In genomic region chr9:100575765-100576368, GRCh38 we compare ENCODE assay signal across 15 cellular contexts. TPM values are rescaled to one million over a fixed set of nuclear protein-coding genes. Genes with fewer than 3 reads are reported as not detected.
DNase-seq lines count a peak whose midpoint lies in the region; ATAC-seq and TF ChIP-seq lines count a peak whose summit lies in the region.
"Had no signal": no experiment of that assay in that cellular context is flagged by ENCODE, and none has a peak within 500 bp of the region (broad histone marks: within the 10 kb centered on the region; RNA-seq: fewer than 3 reads in every experiment).

No MANE protein-coding gene starts in this region.

- H4K91ac ChIP-seq in mesenchymal stem cell (ENCODE audit: low read length), result no peak overlapping the region

- no peak overlapping the region for H3K18ac ChIP-seq in mesenchymal stem cell (ENCODE audit: low read depth in 1 of 2, low read length in 2 of 2)

- no peak overlapping the region for H3K27ac ChIP-seq in mesenchymal stem cell (ENCODE audit: low read length, poor library complexity, severe bottlenecking)
- no peak overlapping the region for H3K27ac ChIP-seq in substantia nigra (ENCODE audit: low read depth, low read length, poor library complexity, severe bottlenecking)
- H3K27ac ChIP-seq: esophagus squamous epithelium, thoracic aorta had no signal

- no peak overlapping the region for H3K4ac ChIP-seq in mesenchymal stem cell (ENCODE audit: low read depth in 1 of 2, low read length in 2 of 2)

- peaks cover 2% of the 10 kb centered on the region for H3K4me1 ChIP-seq in mesenchymal stem cell (ENCODE audit: control insufficient read depth, insufficient read depth, low read depth, low read length)
- H3K4me1 ChIP-seq: esophagus squamous epithelium had no signal

- H3K4me3 ChIP-seq in AG10803 (ENCODE audit: low read length) (no peak overlapping the region), astrocyte of the spinal cord (ENCODE audit: low read depth, low read length) (no peak overlapping the region), mesenchymal stem cell (ENCODE audit: insufficient read depth in 1 of 2, low read depth in 1 of 2, low read length in 2 of 2) (peak overlapping the region in 1 of 2 experiments; percentile 1)
- H3K4me3 ChIP-seq: esophagus squamous epithelium, GM12878, thoracic aorta had no signal

- H2BK5ac ChIP-seq in mesenchymal stem cell (ENCODE audit: low read depth, low read length, poor library complexity, severe bottlenecking), result no peak overlapping the region

- no peak overlapping the region for H2AFZ ChIP-seq in mesenchymal stem cell (ENCODE audit: low read depth, low read length)

- 76% methylated on average over 2 of the region's 2 CpGs for WGBS in mesenchymal stem cell

- no peak overlapping the region for H2BK12ac ChIP-seq in mesenchymal stem cell (ENCODE audit: low read length in 2 of 2)

- H2BK15ac ChIP-seq in mesenchymal stem cell (ENCODE audit: low read depth, poor library complexity, severe bottlenecking), result no peak overlapping the region

- H2AK5ac ChIP-seq in mesenchymal stem cell (ENCODE audit: low read length, severe bottlenecking), result no peak overlapping the region

- no peak overlapping the region for H3K4me2 ChIP-seq in mesenchymal stem cell (ENCODE audit: low read length, poor library complexity, severe bottlenecking)

- H3K9me3 ChIP-seq in mesenchymal stem cell (ENCODE audit: control insufficient read depth, low read length), result no peaks in the 10 kb centered on the region
- H3K9me3 ChIP-seq: esophagus squamous epithelium, thoracic aorta had no signal

- no peaks in the 10 kb centered on the region for H3K27me3 ChIP-seq in mesenchymal stem cell (ENCODE audit: control insufficient read depth in 1 of 2, insufficient read depth in 1 of 2, low read length in 2 of 2)
- H3K27me3 ChIP-seq: esophagus squamous epithelium had no signal

- H2BK120ac ChIP-seq in mesenchymal stem cell (ENCODE audit: low read depth, low read length), result no peak overlapping the region

- TF ChIP-seq CTCF in AG10803 (conservative IDR thresholded peaks at IDR 0.05; ENCODE audit: low read length), result no peak
- TF ChIP-seq CTCF in astrocyte of the spinal cord (IDR thresholded peaks at IDR 0.05; ENCODE audit: low read depth, low read length), result no peak

- in situ Hi-C loops in astrocyte of the spinal cord (cut with HindIII; ENCODE audit: low sequenced_read_pairs), result no loop called here

- no peak overlapping the region for H4K8ac ChIP-seq in mesenchymal stem cell (ENCODE audit: low read length)

- H3K79me1 ChIP-seq in mesenchymal stem cell (replicated peaks; ENCODE audit: low read length, poor library complexity, severe bottlenecking), result no peaks in the 10 kb centered on the region

- no peak overlapping the region for H3K9ac ChIP-seq in mesenchymal stem cell (ENCODE audit: low read length)

- H3K36me3 ChIP-seq in mesenchymal stem cell (ENCODE audit: control insufficient read depth in 1 of 2, insufficient read depth in 2 of 2, low read depth in 1 of 2, low read length in 2 of 2), result no peaks in the 10 kb centered on the region
- H3K36me3 ChIP-seq: esophagus squamous epithelium, thoracic aorta had no signal

- peak; percentile 80 for DNase-seq in AG10803 (ENCODE audit: low read depth)
- peak; percentile 49 for DNase-seq in HS-27A (ENCODE audit: low read depth)
- DNase-seq in astrocyte of the spinal cord (ENCODE audit: low read depth, low spot score), result peak; percentile 70
- DNase-seq in mesenchymal stem cell, result peak; percentile 30
- DNase-seq in NCI-H82 (lab: John Stamatoyannopoulos, UW), result no peak
- DNase-seq in substantia nigra (lab: John Stamatoyannopoulos, UW), result no peak
- DNase-seq: activated CD8-positive, alpha-beta memory T cell treated with anti-CD3 and anti-CD28 coated beads, Interleukin-2, amount 50 U/mL, for 48 hours; esophagus squamous epithelium; GOT3; MM.1S had no signal

- H3K23ac ChIP-seq in mesenchymal stem cell (ENCODE audit: low read length in 2 of 2), result no peak overlapping the region

- ATAC-seq in HG03196 (IDR thresholded peaks at IDR 0.05; ENCODE audit: unreplicated experiment), result no peak
- ATAC-seq in HG03135 (IDR thresholded peaks at IDR 0.05; ENCODE audit: unreplicated experiment), result no peak
- ATAC-seq: activated naive CD4-positive, alpha-beta T cell treated with anti-CD3 and anti-CD28 coated beads, Interleukin-2, amount 50 U/mL, for 72 hours; GM12878 had no signal

- H3K14ac ChIP-seq in mesenchymal stem cell (ENCODE audit: low read length in 2 of 2), result no peak overlapping the region

RNA-seq across cellular contexts. Expression of gene CAVIN4, which starts 2.0 kb away (rescaled TPM):
- 0.39 TPM for polyA plus RNA-seq in mesenchymal stem cell (2013, experiment 1 of 2)
- polyA plus RNA-seq in mesenchymal stem cell (2013, experiment 2 of 2), result 0.32 TPM

Comparison
In these comparisons a context has a peak if more than half of its experiments do, and no peak if none do; other contexts are left out.
1. DNase-seq: peak in AG10803 (single experiment), HS-27A (single experiment), astrocyte of the spinal cord (single experiment) and mesenchymal stem cell (single experiment); none in NCI-H82 (single experiment) and substantia nigra (0 of 49).